In genomic region chr1:19478241-19478780, GRCh38 we compare ENCODE assay signal across 14 cellular contexts. TPM values are rescaled to one million over a fixed set of nuclear protein-coding genes. Genes with fewer than 3 reads are reported as not detected.
DNase-seq lines count a peak whose midpoint lies in the region; ATAC-seq and TF ChIP-seq lines count a peak whose summit lies in the region.
"Had no signal": no experiment of that assay in that cellular context is flagged by ENCODE, and none has a peak within 500 bp of the region (broad histone marks: within the 10 kb centered on the region; RNA-seq: fewer than 3 reads in every experiment).

No MANE protein-coding gene starts in this region.

- no peaks in the 10 kb centered on the region for H3K9me3 Mint-ChIP-seq in activated CD4-positive, alpha-beta T cell treated with anti-CD3 and anti-CD28 coated beads for 36 hours (ENCODE audit: low read depth)

- no peaks in the 10 kb centered on the region for H3K27me3 ChIP-seq in colonic mucosa
- no peaks in the 10 kb centered on the region for H3K27me3 ChIP-seq in skeletal muscle tissue (ENCODE audit: control insufficient read depth in 3 of 3, insufficient read depth in 3 of 3, low read length in 3 of 3)
- H3K27me3 ChIP-seq: cardiac muscle cell, pancreas, SJSA1 had no signal

- H3K4me3 Mint-ChIP-seq in activated CD4-positive, alpha-beta T cell treated with anti-CD3 and anti-CD28 coated beads for 36 hours = peak overlapping the region; percentile 64

- CTCF ChIA-PET in activated CD4-positive, alpha-beta T cell treated with anti-CD3 and anti-CD28 coated beads for 36 hours (lab: Charles Lee) = interaction anchor here (1.3 kb wide), 1 partner anchor 10 kb away, joined by 6 read pairs; no protein-coding TSS in a partner anchor

- H3K27ac Mint-ChIP-seq in activated CD4-positive, alpha-beta T cell treated with anti-CD3 and anti-CD28 coated beads for 36 hours = peak overlapping the region; percentile 87

- H3K9ac ChIP-seq in colonic mucosa (ENCODE audit: low read depth in 2 of 2, low read length in 2 of 2) (peak overlapping the region in 1 of 2 donors; percentile 26), skeletal muscle tissue (ENCODE audit: low read depth in 1 of 3, low read length in 3 of 3) (peak overlapping the region in 2 of 3 donors; percentile 25 to 36)

- H3K36me3 ChIP-seq in colonic mucosa = no peaks in the 10 kb centered on the region
- peaks cover 0 to 8% (median 3%) of the 10 kb centered on the region in 3 donors for H3K36me3 ChIP-seq in skeletal muscle tissue (ENCODE audit: control insufficient read depth in 3 of 3, insufficient read depth in 3 of 3, low read length in 3 of 3)
- H3K36me3 ChIP-seq: cardiac muscle cell, pancreas had no signal

- intact Hi-C loops in activated CD4-positive, alpha-beta T cell treated with anti-CD3 and anti-CD28 coated beads for 36 hours (cut with DNase I, micrococcal nuclease) = loop anchor here in 1 of 2 experiments (5.0 kb wide), 1 partner anchor 46 kb away; no protein-coding TSS in a partner anchor
- intact Hi-C loops in colonic mucosa (cut with DNase I) = no loop called here

- peaks cover 95% of the 10 kb centered on the region for H3K4me1 Mint-ChIP-seq in activated CD4-positive, alpha-beta T cell treated with anti-CD3 and anti-CD28 coated beads for 36 hours

- DNase-seq in activated CD4-positive, alpha-beta T cell treated with anti-CD3 and anti-CD28 coated beads for 36 hours = no peak
- DNase-seq in activated CD4-positive, alpha-beta T cell treated with anti-CD3 and anti-CD28 coated beads for 48 hours = no peak
- peak; percentile 49 to 53 for DNase-seq in Kasumi-1 (lab: John Stamatoyannopoulos, UW)
- no peak for DNase-seq in colonic mucosa
- no peak for DNase-seq in NOMO-1 (lab: John Stamatoyannopoulos, UW; ENCODE audit: unreplicated experiment in 2 of 2)
- no peak for DNase-seq in iPS-NIHi11 (ENCODE audit: low spot score)
- DNase-seq: activated CD8-positive, alpha-beta memory T cell treated with anti-CD3 and anti-CD28 coated beads, Interleukin-2, amount 50 U/mL, for 4 hours; islet precursor cell; pancreas had no signal

- no peak for ATAC-seq in activated CD4-positive, alpha-beta T cell treated with anti-CD3 and anti-CD28 coated beads for 36 hours
- no peak for ATAC-seq in HG03378 (IDR thresholded peaks at IDR 0.05; ENCODE audit: unreplicated experiment)
- ATAC-seq: A549 had no signal

- H3K9me3 ChIP-seq in colonic mucosa (no peaks in the 10 kb centered on the region), skeletal muscle tissue (ENCODE audit: control insufficient read depth in 3 of 3, low read length in 3 of 3) (no peaks in the 10 kb centered on the region)
- H3K9me3 ChIP-seq: A549, pancreas, SJSA1 had no signal

- H3K27me3 Mint-ChIP-seq in activated CD4-positive, alpha-beta T cell treated with anti-CD3 and anti-CD28 coated beads for 36 hours = no peaks in the 10 kb centered on the region

- H3K4me1 ChIP-seq in colonic mucosa (peaks cover 2% of the 10 kb centered on the region), skeletal muscle tissue (ENCODE audit: control insufficient read depth in 3 of 3, insufficient read depth in 3 of 3, low read length in 3 of 3) (peaks cover 81 to 91% (median 89%) of the 10 kb centered on the region in 3 donors)

- POLR2A ChIA-PET in activated CD4-positive, alpha-beta T cell treated with anti-CD3 and anti-CD28 coated beads for 36 hours (lab: Charles Lee) = no interaction called here

- H3K4me3 ChIP-seq in colonic mucosa (no peak overlapping the region), skeletal muscle tissue (ENCODE audit: low read length in 3 of 3) (peak overlapping the region in 1 of 3 donors; percentile 9)
- H3K4me3 ChIP-seq: A549, cardiac muscle cell, pancreas, SJSA1 had no signal

- peaks cover 26% of the 10 kb centered on the region for H3K36me3 Mint-ChIP-seq in activated CD4-positive, alpha-beta T cell treated with anti-CD3 and anti-CD28 coated beads for 36 hours (ENCODE audit: low read depth)

- TF ChIP-seq CTCF in colonic mucosa (IDR thresholded peaks at IDR 0.05) = no peak

- H3K27ac ChIP-seq in colonic mucosa (peak overlapping the region; percentile 39), skeletal muscle tissue (ENCODE audit: low read depth, low read length) (peak overlapping the region; percentile 38)
- H3K27ac ChIP-seq: A549, cardiac muscle cell, pancreas, SJSA1 had no signal

RNA-seq across cellular contexts. Expression of gene CAPZB, which starts 7.0 kb away (rescaled TPM):
- 100 to 1,000 TPM; 320 to 346 TPM for total RNA-seq in activated CD4-positive, alpha-beta T cell treated with anti-CD3 and anti-CD28 coated beads for 36 hours
- total RNA-seq in colonic mucosa = 100 to 1,000 TPM; 397 to 407 TPM
- total RNA-seq in skeletal muscle tissue = 67.3 TPM

Comparison
In these comparisons a context has a peak if more than half of its experiments do, and no peak if none do; other contexts are left out.
1. DNase-seq: peak in Kasumi-1 (2 of 2); none in activated CD4-positive, alpha-beta T cell treated with anti-CD3 and anti-CD28 coated beads for 36 hours (single experiment), activated CD4-positive, alpha-beta T cell treated with anti-CD3 and anti-CD28 coated beads for 48 hours (single experiment), colonic mucosa (single experiment), NOMO-1 (0 of 2) and iPS-NIHi11 (single experiment).